ENCODE assay signal across 9 cellular contexts in genomic region chr18:74796928-74797576, GRCh38.
DNase-seq lines count a peak whose midpoint lies in the region; ATAC-seq and TF ChIP-seq lines count a peak whose summit lies in the region.
"Had no signal": no experiment of that assay in that cellular context is flagged by ENCODE, and none has a peak within 500 bp of the region (broad histone marks: within the 10 kb centered on the region; RNA-seq: fewer than 3 reads in every experiment).

No MANE protein-coding gene starts in this region.

- H3K9me3 ChIP-seq in BE2C, result no peaks in the 10 kb centered on the region
- H3K9me3 ChIP-seq in left lung, result no peaks in the 10 kb centered on the region

- H3K27ac ChIP-seq in left lung, result no peak overlapping the region
- H3K27ac ChIP-seq: epithelial cell of prostate had no signal

- H3K4me3 Mint-ChIP-seq in activated naive CD8-positive, alpha-beta T cell treated with anti-CD3 and anti-CD28 coated beads for 36 hours, result no peak overlapping the region

- intact Hi-C loops in left lung (cut with DNase I), result no loop called here

- H3K4me1 ChIP-seq in BE2C (peaks cover 4% of the 10 kb centered on the region; the same call in 1 of the 2 replicates), left lung (peaks cover 0 to 4% of the 10 kb centered on the region in 2 donors)

- ATAC-seq in HG03139 (IDR thresholded peaks at IDR 0.05; ENCODE audit: unreplicated experiment), result peak; percentile 98
- ATAC-seq in left lung, result peak; percentile 22

- peak; percentile 14 for DNase-seq in BE2C
- peak; percentile 6 for DNase-seq in GM19238 (ENCODE audit: insufficient read length, low spot score)
- peak; percentile 7 for DNase-seq in activated naive CD8-positive, alpha-beta T cell treated with anti-CD3 and anti-CD28 coated beads for 36 hours
- no peak for DNase-seq in left lung
- DNase-seq in HEK293T (ENCODE audit: extremely low spot score), result no peak
- DNase-seq in NOMO-1 (lab: John Stamatoyannopoulos, UW; ENCODE audit: unreplicated experiment in 2 of 2), result no peak
- DNase-seq in NCI-H187 (lab: John Stamatoyannopoulos, UW), result no peak

- H3K36me3 ChIP-seq in BE2C (no peaks in the 10 kb centered on the region), left lung (no peaks in the 10 kb centered on the region)

- TF ChIP-seq CTCF in BE2C (IDR thresholded peaks at IDR 0.05; ENCODE audit: low read depth, low read length) (no peak), left lung (IDR thresholded peaks at IDR 0.05) (no peak)

- POLR2A ChIA-PET in HEK293T (lab: Yijun Ruan, JAX), result no interaction called here

- H3K4me3 ChIP-seq in BE2C (ENCODE audit: low read depth, low read length) (peak overlapping the region; percentile 16; the same call in 1 of the 2 replicates), left lung (no peak overlapping the region)

- H3K4me1 Mint-ChIP-seq in activated naive CD8-positive, alpha-beta T cell treated with anti-CD3 and anti-CD28 coated beads for 36 hours, result peaks cover 16% of the 10 kb centered on the region

- no peaks in the 10 kb centered on the region for H3K27me3 Mint-ChIP-seq in activated naive CD8-positive, alpha-beta T cell treated with anti-CD3 and anti-CD28 coated beads for 36 hours

- CTCF ChIA-PET in HEK293T (lab: Yijun Ruan, JAX), result interaction anchor here (0.7 kb wide), 1 partner anchor 23 kb away, joined by 5 read pairs; no protein-coding TSS in a partner anchor

- H3K27me3 ChIP-seq in BE2C (no peaks in the 10 kb centered on the region), left lung (no peaks in the 10 kb centered on the region)

- peaks cover 4% of the 10 kb centered on the region for H3K36me3 Mint-ChIP-seq in activated naive CD8-positive, alpha-beta T cell treated with anti-CD3 and anti-CD28 coated beads for 36 hours

- no peaks in the 10 kb centered on the region for H3K9me3 Mint-ChIP-seq in activated naive CD8-positive, alpha-beta T cell treated with anti-CD3 and anti-CD28 coated beads for 36 hours

- no peak overlapping the region for H3K27ac Mint-ChIP-seq in activated naive CD8-positive, alpha-beta T cell treated with anti-CD3 and anti-CD28 coated beads for 36 hours

TF ChIP-seq in HEK293T, 16 proteins besides CTCF, POLR2A, EP300 and RAD21:
- TF ChIP-seq SUZ12 (IDR thresholded peaks at IDR 0.05), result no peak
- TF ChIP-seq, protein P1, sequence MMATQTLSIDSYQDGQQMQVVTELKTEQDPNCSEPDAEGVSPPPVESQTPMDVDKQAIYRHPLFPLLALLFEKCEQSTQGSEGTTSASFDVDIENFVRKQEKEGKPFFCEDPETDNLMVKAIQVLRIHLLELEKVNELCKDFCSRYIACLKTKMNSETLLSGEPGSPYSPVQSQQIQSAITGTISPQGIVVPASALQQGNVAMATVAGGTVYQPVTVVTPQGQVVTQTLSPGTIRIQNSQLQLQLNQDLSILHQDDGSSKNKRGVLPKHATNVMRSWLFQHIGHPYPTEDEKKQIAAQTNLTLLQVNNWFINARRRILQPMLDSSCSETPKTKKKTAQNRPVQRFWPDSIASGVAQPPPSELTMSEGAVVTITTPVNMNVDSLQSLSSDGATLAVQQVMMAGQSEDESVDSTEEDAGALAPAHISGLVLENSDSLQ (IDR thresholded peaks at IDR 0.05), result no peak
- TF ChIP-seq CTBP1 (IDR thresholded peaks at IDR 0.05; ENCODE audit: borderline replicate concordance), result no peak
- TF ChIP-seq FOXM1 (IDR thresholded peaks at IDR 0.05; ENCODE audit: borderline replicate concordance), result no peak
- no peak for TF ChIP-seq NFRKB (IDR thresholded peaks at IDR 0.05)
- no peak for TF ChIP-seq L3MBTL2 (conservative IDR thresholded peaks at IDR 0.05)
- no peak for TF ChIP-seq TARDBP (IDR thresholded peaks at IDR 0.05)
- no peak for TF ChIP-seq ZNF384 (IDR thresholded peaks at IDR 0.05)
- TF ChIP-seq ARNT (IDR thresholded peaks at IDR 0.05), result no peak
- no peak for TF ChIP-seq LEF1 (IDR thresholded peaks at IDR 0.05; ENCODE audit: borderline replicate concordance)
- no peak for TF ChIP-seq FOXA1 (IDR thresholded peaks at IDR 0.05)
TF ChIP-seq in HEK293T: peak in this region for 0.

Comparison
In these comparisons a context has a peak if more than half of its experiments do, and no peak if none do; other contexts are left out.
1. DNase-seq: peak in BE2C (single experiment), GM19238 (single experiment) and activated naive CD8-positive, alpha-beta T cell treated with anti-CD3 and anti-CD28 coated beads for 36 hours (single experiment); none in left lung (0 of 2), HEK293T (single experiment), NOMO-1 (0 of 2) and NCI-H187 (0 of 2).